ENCODE assay signal across 12 cellular contexts in genomic region chr6:105596284-105596755, GRCh38.
DNase-seq lines count a peak whose midpoint lies in the region; ATAC-seq and TF ChIP-seq lines count a peak whose summit lies in the region.
"Had no signal": no experiment of that assay in that cellular context is flagged by ENCODE, and none has a peak within 500 bp of the region (broad histone marks: within the 10 kb centered on the region; RNA-seq: fewer than 3 reads in every experiment).

No MANE protein-coding gene starts in this region.

- H3K4me1 ChIP-seq in stomach, result peaks cover 0 to 43% (median 25%) of the 10 kb centered on the region in 4 donors
- no peaks in the 10 kb centered on the region for H3K4me1 ChIP-seq in effector memory CD4-positive, alpha-beta T cell (ENCODE audit: control insufficient read depth, insufficient read depth, low read length, poor library complexity, severe bottlenecking)

- 39 to 47% (median 40%) methylated on average over 4 of the region's 4 CpGs for WGBS in stomach, 5 donors

- TF ChIP-seq EP300 in stomach (IDR thresholded peaks at IDR 0.05), result no peak

- H3K27me3 ChIP-seq in stomach, result no peaks in the 10 kb centered on the region
- no peaks in the 10 kb centered on the region for H3K27me3 ChIP-seq in effector memory CD4-positive, alpha-beta T cell (replicated peaks; ENCODE audit: control insufficient read depth, insufficient read depth, low read length, poor library complexity, severe bottlenecking)

- peak overlapping the region in 1 of 5 donors; percentile 20 for H3K27ac ChIP-seq in stomach
- H3K27ac ChIP-seq in effector memory CD4-positive, alpha-beta T cell (ENCODE audit: insufficient read depth, low read length, poor library complexity, severe bottlenecking), result no peak overlapping the region

- no peak overlapping the region for H3K4me3 ChIP-seq in stomach
- no peak overlapping the region for H3K4me3 ChIP-seq in effector memory CD4-positive, alpha-beta T cell (ENCODE audit: insufficient read depth, low read depth, low read length, poor library complexity, severe bottlenecking)

- TF ChIP-seq CTCF in stomach (IDR thresholded peaks at IDR 0.05), result no peak

- no peak for ATAC-seq in HG03469 (IDR thresholded peaks at IDR 0.05; ENCODE audit: unreplicated experiment)
- ATAC-seq: natural killer cell had no signal

- no peak for TF ChIP-seq POLR2A in stomach (IDR thresholded peaks at IDR 0.05)

- intact Hi-C loops in stomach (cut with DNase I; ENCODE audit: low total_unique reads), result no loop called here

- DNase-seq in AG20443 (ENCODE audit: low spot score) (peak; percentile 74), NCI-H524 (lab: John Stamatoyannopoulos, UW) (peak; percentile 23 to 60), dermis blood vessel endothelial cell (peak; percentile 27), myocyte (ENCODE audit: low read depth) (peak; percentile 77), stomach (no peak), T-helper 9 cell (no peak)
- no peak for DNase-seq in effector memory CD4-positive, alpha-beta T cell
- DNase-seq: activated CD4-positive, alpha-beta T cell treated with anti-CD3 and anti-CD28 coated beads for 48 hours; head of caudate nucleus; natural killer cell; NCI-H1105 had no signal

- H3K36me3 ChIP-seq in stomach, result no peaks in the 10 kb centered on the region
- no peaks in the 10 kb centered on the region for H3K36me3 ChIP-seq in effector memory CD4-positive, alpha-beta T cell (ENCODE audit: control insufficient read depth, insufficient read depth, low read length)

- no peaks in the 10 kb centered on the region for H3K9me3 ChIP-seq in stomach
- no peaks in the 10 kb centered on the region for H3K9me3 ChIP-seq in effector memory CD4-positive, alpha-beta T cell (ENCODE audit: control insufficient read depth, low read length)

Comparison
In these comparisons a context has a peak if more than half of its experiments do, and no peak if none do; other contexts are left out.
1. DNase-seq: peak in AG20443 (single experiment), NCI-H524 (2 of 2), dermis blood vessel endothelial cell (single experiment) and myocyte (single experiment); none in stomach (single experiment), effector memory CD4-positive, alpha-beta T cell (0 of 3) and T-helper 9 cell (single experiment).